ENCODE assay signal across 35 cellular contexts in genomic region chr2:70583091-70583490, GRCh38. TPM values are rescaled to one million over a fixed set of nuclear protein-coding genes. Genes with fewer than 3 reads are reported as not detected.
"Had no signal": no experiment of that assay in that cellular context is flagged by ENCODE, and none has a peak within 500 bp of the region (broad histone marks: within the 10 kb centered on the region; RNA-seq: fewer than 3 reads in every experiment).

No MANE protein-coding gene starts in this region.

- H3K27ac ChIP-seq: KMS-11 had no signal

- H3K4me3 ChIP-seq: MG63 had no signal

- DNase-seq: Karpas-422, Kasumi-1, KG1, MG63, MM.1S, MV-4-11, NCI-H1048, NCI-H1092, NCI-H1092 treated with DMSO at 0.1 percent for 48 hours, NCI-H1105, NCI-H1105 treated with DMSO at 0.1 percent for 48 hours, NCI-H1417, NCI-H1417 treated with DMSO at 0.1 percent for 48 hours, NCI-H1436, NCI-H1436 treated with DMSO at 0.1 percent for 48 hours, NCI-H146, NCI-H1694, NCI-H1694 treated with DMSO at 0.1 percent for 48 hours, NCI-H187, NCI-H187 treated with DMSO at 0.1 percent for 48 hours, NCI-H1930, NCI-H2029, NCI-H2029 treated with DMSO at 0.1 percent for 48 hours, NCI-H2081, NCI-H2081 treated with DMSO at 0.1 percent for 48 hours, NCI-H2107, NCI-H2171, NCI-H2171 treated with DMSO at 0.1 percent for 48 hours, NCI-H2227 treated with DMSO at 0.1 percent for 48 hours, NCI-H226, NCI-H345, NCI-H446, NCI-H446 treated with DMSO at 0.1 percent for 48 hours had no signal

- H3K27me3 ChIP-seq: MG63 had no signal

- H3K36me3 ChIP-seq: MG63 had no signal

- H3K9ac ChIP-seq: KMS-11 had no signal

- H3K9me3 ChIP-seq: MG63 had no signal

- H3K4me2 ChIP-seq: KMS-11 had no signal

RNA-seq across cellular contexts. Expression of gene TGFA, which starts 29.5 kb away (rescaled TPM):
- total RNA-seq: LHCN-M2 had no signal
